13 cellular contexts compared by ENCODE assay signal in the genomic region with DNA sequence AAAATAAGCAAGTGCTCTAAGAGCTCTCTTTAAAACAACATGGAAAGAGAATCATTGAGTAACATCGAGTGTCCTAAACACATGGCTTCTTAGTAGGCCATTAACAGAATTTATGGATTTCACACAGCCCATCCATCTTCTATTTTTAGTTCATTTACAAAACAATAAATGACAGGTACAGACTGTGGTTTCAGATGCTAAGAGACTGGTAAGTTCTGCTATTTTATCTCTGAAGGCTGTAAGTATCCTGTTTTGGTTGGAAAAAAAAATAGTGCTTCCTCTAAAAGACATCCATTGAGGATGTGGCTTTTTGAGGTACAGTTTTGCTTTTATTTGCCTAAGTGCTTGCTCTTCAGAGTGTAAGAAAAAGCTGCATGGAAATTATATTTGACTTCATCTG. TPM values are rescaled to one million over a fixed set of nuclear protein-coding genes. Genes with fewer than 3 reads are reported as not detected.
DNase-seq lines count a peak whose midpoint lies in the region; ATAC-seq, FAIRE-seq and TF ChIP-seq lines count a peak whose summit lies in the region.
"Had no signal": no experiment of that assay in that cellular context is flagged by ENCODE, and none has a peak within 500 bp of the region (broad histone marks: within the 10 kb centered on the region; RNA-seq: fewer than 3 reads in every experiment).

No MANE protein-coding gene starts in this region.

- no peak for FAIRE-seq in kidney (lab: Jason Lieb, UNC)
- FAIRE-seq: K562 had no signal

- no peaks in the 10 kb centered on the region for H3K9me3 ChIP-seq in kidney (ENCODE audit: control insufficient read depth in 1 of 2, low read length in 2 of 2)

- intact Hi-C loops in kidney (cut with DNase I) (no loop called here), lower leg skin (cut with DNase I; ENCODE audit: low total_unique reads) (no loop called here)

- TF ChIP-seq POLR2A in lower leg skin (IDR thresholded peaks at IDR 0.05): no peak

- no peaks in the 10 kb centered on the region for H3K36me3 ChIP-seq in kidney (ENCODE audit: control insufficient read depth in 1 of 2, insufficient read depth in 2 of 2, low read length in 2 of 2)

- H3K4me1 ChIP-seq in kidney (ENCODE audit: control insufficient read depth in 1 of 2, insufficient read depth in 1 of 2, low read depth in 1 of 2, low read length in 2 of 2): peaks cover 0 to 8% of the 10 kb centered on the region in 2 donors

- TF ChIP-seq CTCF in mesothelial cell of epicardium (IDR thresholded peaks at IDR 0.05; ENCODE audit: unreplicated experiment) (no peak), kidney (IDR thresholded peaks at IDR 0.05; ENCODE audit: borderline replicate concordance, extremely low read depth, insufficient read depth) (no peak), lower leg skin (IDR thresholded peaks at IDR 0.05) (no peak)

- H3K4me3 ChIP-seq in kidney (ENCODE audit: low read length in 2 of 2): no peak overlapping the region
- H3K4me3 ChIP-seq in lower leg skin (ENCODE audit: low read depth, poor library complexity, severe bottlenecking): no peak overlapping the region
- H3K4me3 ChIP-seq: K562 had no signal

- peaks cover 9% of the 10 kb centered on the region for H3K9me3 Mint-ChIP-seq in mesothelial cell of epicardium

- ATAC-seq in GM18909 (IDR thresholded peaks at IDR 0.05; ENCODE audit: poor library complexity, unreplicated experiment) (peak; percentile 63), HG03139 (IDR thresholded peaks at IDR 0.05; ENCODE audit: unreplicated experiment) (peak; percentile 53), GM21825 (IDR thresholded peaks at IDR 0.05; ENCODE audit: unreplicated experiment) (no peak)
- ATAC-seq: K562; natural killer cell treated with Interleukin-12 subunit alpha and Interleukin-12 subunit beta and Interleukin-15 and Interleukin-18, amount 100 ng/mL, for 72 hours had no signal

- no peak overlapping the region for H3K27ac ChIP-seq in kidney (ENCODE audit: low read depth in 2 of 2, low read length in 2 of 2)

- peaks cover 2% of the 10 kb centered on the region for H3K36me3 Mint-ChIP-seq in mesothelial cell of epicardium
- H3K36me3 Mint-ChIP-seq: natural killer cell treated with Interleukin-12 subunit alpha and Interleukin-12 subunit beta and Interleukin-15 and Interleukin-18, amount 100 ng/mL, for 72 hours had no signal

- no peaks in the 10 kb centered on the region for H3K27me3 Mint-ChIP-seq in mesothelial cell of epicardium (ENCODE audit: low read depth)
- H3K27me3 Mint-ChIP-seq: natural killer cell treated with Interleukin-12 subunit alpha and Interleukin-12 subunit beta and Interleukin-15 and Interleukin-18, amount 100 ng/mL, for 72 hours had no signal

- H3K27ac Mint-ChIP-seq in mesothelial cell of epicardium: peak overlapping the region; percentile 54
- H3K27ac Mint-ChIP-seq: natural killer cell treated with Interleukin-12 subunit alpha and Interleukin-12 subunit beta and Interleukin-15 and Interleukin-18, amount 100 ng/mL, for 72 hours had no signal

- H3K4me1 Mint-ChIP-seq in mesothelial cell of epicardium: peaks cover 10% of the 10 kb centered on the region

- 44 to 64% methylated on average over 1 of the region's 1 CpG for WGBS in lower leg skin, 2 donors

- no peak overlapping the region for H3K9ac ChIP-seq in kidney (ENCODE audit: low read length in 2 of 2)

- DNase-seq in OCI-M1 (lab: John Stamatoyannopoulos, UW) (peak; percentile 73), mesothelial cell of epicardium (ENCODE audit: low spot score in 2 of 2, unreplicated experiment in 2 of 2) (no peak), dedifferentiated amniotic fluid mesenchymal stem cell (ENCODE audit: extremely low spot score) (no peak), kidney (no peak), lower leg skin (ENCODE audit: low spot score in 2 of 2) (no peak)
- DNase-seq: activated T-cell treated with anti-CD3 and anti-CD28 coated beads for 4 hours, anterior cingulate cortex, GOT3 had no signal

- no peak overlapping the region for H3K4me3 Mint-ChIP-seq in mesothelial cell of epicardium

RNA-seq across cellular contexts. Expression of a gene that starts 27.4 kb away (rescaled TPM):
- total RNA-seq in mesothelial cell of epicardium (50.0 to 61.1 TPM (median 54.4 TPM) in 3 replicates), kidney (105 TPM), lower leg skin (100 to 1,000 TPM; 115 to 153 (median 120) TPM)
- polyA plus RNA-seq in kidney (ENCODE audit: insufficient read depth, low read depth, low replicate concordance): 41.9 TPM
